Comparison of ENCODE assay signal across 8 cellular contexts in genomic region chr17:10119203-10120112, GRCh38.
DNase-seq lines count a peak whose midpoint lies in the region; ATAC-seq, FAIRE-seq and TF ChIP-seq lines count a peak whose summit lies in the region.

No MANE protein-coding gene starts in this region.

- H3K9me2 ChIP-seq in MM.1S (replicated peaks; ENCODE audit: insufficient read depth, low read length): no peaks in the 10 kb centered on the region

- H2BK12ac ChIP-seq in H1 (ENCODE audit: low read depth, low read length) (peak overlapping the region; percentile 91), trophoblast cell (ENCODE audit: low read length) (no peak overlapping the region)

- TF ChIP-seq EP300 in H1 (IDR thresholded peaks at IDR 0.05; ENCODE audit: borderline replicate concordance in 1 of 2, low read depth in 2 of 2, low read length in 2 of 2): no peak

- H3K4me2 ChIP-seq in MM.1S (ENCODE audit: low read depth, low read length) (peak overlapping the region; percentile 41; the same call in 1 of the 2 replicates), H1 (ENCODE audit: insufficient read depth in 1 of 2, low read depth in 2 of 2, low read length in 2 of 2) (no peak overlapping the region), trophoblast cell (ENCODE audit: low read length) (peak overlapping the region; percentile 13)

- ATAC-seq in GM21515 (IDR thresholded peaks at IDR 0.05; ENCODE audit: unreplicated experiment): no peak

- peak; percentile 61 for DNase-seq in GM12865 (ENCODE audit: low read depth)
- DNase-seq in MM.1S: peak; percentile 52
- DNase-seq in H1 (ENCODE audit: low read depth in 1 of 2, low spot score in 2 of 2): no peak
- peak; percentile 94 for DNase-seq in trophoblast cell
- no peak for DNase-seq in NCI-H2171 (lab: John Stamatoyannopoulos, UW)
- no peak for DNase-seq in NCI-H1417 treated with DMSO at 0.1 percent for 48 hours (lab: John Stamatoyannopoulos, UW)
- DNase-seq in AG08395 (ENCODE audit: low spot score): no peak

- FAIRE-seq in H1 (lab: Jason Lieb, UNC): no peak

- POLR2A ChIA-PET in H1 (lab: Charles Lee; ENCODE audit: partially characterized antibody): no interaction called here

- peak overlapping the region; percentile 90; the same call in 1 of the 2 replicates for H2BK20ac ChIP-seq in H1 (ENCODE audit: low read length)

- H3K18ac ChIP-seq in H1 (ENCODE audit: extremely low read depth, low read length) (0 out of 2 replicates have a peak overlapping the region, but pooled peaks have one; percentile 51), trophoblast cell (ENCODE audit: low read length) (no peak overlapping the region)

- peak overlapping the region; percentile 74; the same call in 1 of the 2 replicates for H3K27ac ChIP-seq in MM.1S (ENCODE audit: low read length)
- no peak overlapping the region for H3K27ac ChIP-seq in H1 (ENCODE audit: low read depth, low read length)
- H3K27ac ChIP-seq in trophoblast cell (ENCODE audit: low read depth, low read length): no peak overlapping the region

- H2AFZ ChIP-seq in MM.1S (ENCODE audit: low read length) (0 out of 2 replicates have a peak overlapping the region, but pooled peaks have one; percentile 23), H1 (ENCODE audit: low read length) (no peak overlapping the region), trophoblast cell (ENCODE audit: insufficient read depth, low read length, poor library complexity) (no peak overlapping the region)

- no peak overlapping the region for H2BK15ac ChIP-seq in H1 (ENCODE audit: low read length)

- no peak overlapping the region for H3K23ac ChIP-seq in H1 (ENCODE audit: insufficient read length)
- H3K23ac ChIP-seq in trophoblast cell (ENCODE audit: low read length): no peak overlapping the region

- no peaks in the 10 kb centered on the region for H3K79me1 ChIP-seq in H1 (ENCODE audit: low read depth, low read length)
- peaks cover 18% of the 10 kb centered on the region for H3K79me1 ChIP-seq in trophoblast cell (ENCODE audit: low read length)

- no peak overlapping the region for H3K14ac ChIP-seq in H1 (ENCODE audit: insufficient read length)
- no peak overlapping the region for H3K14ac ChIP-seq in trophoblast cell (ENCODE audit: low read length)

- H3K4me1 ChIP-seq in MM.1S (ENCODE audit: low read length): peaks cover 11% of the 10 kb centered on the region
- peaks cover 2 to 31% (median 16%) of the 10 kb centered on the region in 4 experiments for H3K4me1 ChIP-seq in H1 (replicated peaks in 1 of 4; ENCODE audit: control insufficient read depth in 3 of 4, insufficient read depth in 4 of 4, low read length in 3 of 4)
- H3K4me1 ChIP-seq in trophoblast cell (ENCODE audit: control insufficient read depth in 1 of 2, insufficient read depth in 2 of 2, low read length in 2 of 2): peaks cover 47 to 54% of the 10 kb centered on the region in 2 experiments

- H2BK120ac ChIP-seq in H1 (replicated peaks; ENCODE audit: low read depth, low read length): no peak overlapping the region
- H2BK120ac ChIP-seq in trophoblast cell (ENCODE audit: insufficient read depth, low read length, poor library complexity): no peak overlapping the region

- H2AK5ac ChIP-seq in H1 (ENCODE audit: low read depth, low read length): peak overlapping the region; percentile 40; the same call in 1 of the 2 replicates
- H2AK5ac ChIP-seq in trophoblast cell (ENCODE audit: low read length): no peak overlapping the region

- H4K91ac ChIP-seq in H1 (replicated peaks; ENCODE audit: insufficient read length, low read length): peak overlapping the region; percentile 93
- no peak overlapping the region for H4K91ac ChIP-seq in trophoblast cell (ENCODE audit: low read depth, low read length)

- peak in 1 of 2 experiments; percentile 10; a peak in 1 of 4 replicates for TF ChIP-seq RAD21 in H1 (IDR thresholded peaks at IDR 0.05 in 1 of 2, conservative IDR thresholded peaks at IDR 0.05 in 1 of 2; ENCODE audit: low read depth in 2 of 2, low read length in 2 of 2)

- no peaks in the 10 kb centered on the region for H3K27me3 ChIP-seq in MM.1S (replicated peaks; ENCODE audit: insufficient read depth, low read length)
- H3K27me3 ChIP-seq in H1 (replicated peaks in 1 of 4; ENCODE audit: control insufficient read depth in 3 of 4, extremely low read depth in 1 of 4, insufficient read depth in 3 of 4, low read length in 3 of 4): no peaks in the 10 kb centered on the region
- no peaks in the 10 kb centered on the region for H3K27me3 ChIP-seq in trophoblast cell (ENCODE audit: insufficient read depth, low read length)

- H3K79me2 ChIP-seq in MM.1S (ENCODE audit: low read length) (no peaks in the 10 kb centered on the region), H1 (ENCODE audit: control insufficient read depth in 1 of 2, insufficient read depth in 2 of 2, low read length in 2 of 2) (no peaks in the 10 kb centered on the region), trophoblast cell (ENCODE audit: control insufficient read depth, insufficient read depth, low read length, poor library complexity) (peaks cover 4% of the 10 kb centered on the region)

- no peak overlapping the region for H3K4me3 ChIP-seq in GM12865 (ENCODE audit: low read depth, low read length)
- no peak overlapping the region for H3K4me3 ChIP-seq in MM.1S (ENCODE audit: low read length)
- no peak overlapping the region for H3K4me3 ChIP-seq in H1 (ENCODE audit: extremely low read depth in 1 of 4, insufficient read depth in 2 of 4, low read depth in 3 of 4, low read length in 4 of 4)
- no peak overlapping the region for H3K4me3 ChIP-seq in trophoblast cell (ENCODE audit: low read depth, low read length)

- WGBS in H1 (ENCODE audit: extremely low coverage in 1 of 2, insufficient coverage in 1 of 2, insufficient read length in 1 of 2, insufficient replicate concordance in 2 of 2, low coverage in 1 of 2, low lambda C conversion rate in 2 of 2, missing lambda C conversion rate in 1 of 2), 2 experiments: 72% methylated on average over 8 of the region's 9 CpGs; no CpG with 5 or more reads in 1 of the 2 experiments
- no CpG with 5 or more reads among the region's 9 CpGs for WGBS in trophoblast cell (ENCODE audit: extremely low coverage, insufficient coverage, insufficient read length)

- TF ChIP-seq CTCF in GM12865 (IDR thresholded peaks at IDR 0.05; ENCODE audit: insufficient read depth, low read depth, low read length, missing control alignments): no peak
- TF ChIP-seq CTCF in MM.1S (IDR thresholded peaks at IDR 0.05; ENCODE audit: low read length): no peak
- no peak for TF ChIP-seq CTCF in H1 (IDR thresholded peaks at IDR 0.05; ENCODE audit: control extremely low read depth in 1 of 3, insufficient read depth in 1 of 3, low read depth in 1 of 3, low read length in 3 of 3)

- H3K56ac ChIP-seq in H1 (replicated peaks; ENCODE audit: insufficient read length, low read depth, low read length): no peak overlapping the region

- no peak overlapping the region for H4K5ac ChIP-seq in H1 (ENCODE audit: insufficient read length, low read depth, low read length)

- no peak overlapping the region for H2BK5ac ChIP-seq in H1 (ENCODE audit: low read depth, low read length)
- no peak overlapping the region for H2BK5ac ChIP-seq in trophoblast cell (ENCODE audit: low read depth, low read length, poor library complexity)

- H3K36me3 ChIP-seq in MM.1S (replicated peaks; ENCODE audit: insufficient read depth, low read length) (no peaks in the 10 kb centered on the region), H1 (ENCODE audit: control insufficient read depth in 2 of 4, insufficient read depth in 4 of 4, low read length in 3 of 4) (no peaks in the 10 kb centered on the region), trophoblast cell (ENCODE audit: control insufficient read depth in 1 of 2, insufficient read depth in 2 of 2, low read length in 2 of 2) (no peaks in the 10 kb centered on the region)

- H3K9ac ChIP-seq in MM.1S (ENCODE audit: low read length) (peak overlapping the region; percentile 21; the same call in 1 of the 2 replicates), H1 (replicated peaks in 1 of 4; ENCODE audit: extremely low read depth in 1 of 4, low read depth in 3 of 4, low read length in 3 of 4) (no peak overlapping the region), trophoblast cell (ENCODE audit: low read length) (no peak overlapping the region)

- H3K9me3 ChIP-seq in MM.1S (replicated peaks; ENCODE audit: insufficient read depth, low read length) (no peaks in the 10 kb centered on the region), H1 (ENCODE audit: insufficient read depth in 2 of 2, low read depth in 1 of 2, low read length in 1 of 2) (no peaks in the 10 kb centered on the region), trophoblast cell (ENCODE audit: insufficient read depth, low read depth, low read length) (no peaks in the 10 kb centered on the region)

- H4K12ac ChIP-seq in trophoblast cell (ENCODE audit: low read depth, low read length): no peak overlapping the region

- no peaks in the 10 kb centered on the region for H4K20me1 ChIP-seq in MM.1S (ENCODE audit: insufficient read depth, low read length)
- H4K20me1 ChIP-seq in H1 (replicated peaks in 1 of 2; ENCODE audit: control insufficient read depth in 1 of 2, insufficient read depth in 2 of 2, low read length in 2 of 2): no peaks in the 10 kb centered on the region

- no peak for TF ChIP-seq POLR2A in H1 (IDR thresholded peaks at IDR 0.05; ENCODE audit: control extremely low read depth in 1 of 2, low read depth in 2 of 2, low read length in 2 of 2)

- H3F3A ChIP-seq in MM.1S (ENCODE audit: insufficient read depth, low read length): 0 out of 2 replicates have a peak, but pooled peaks cover 2% of the 10 kb centered on the region

- no peaks in the 10 kb centered on the region for H3K23me2 ChIP-seq in H1 (ENCODE audit: low read depth, low read length)

- CTCF ChIA-PET in H1 (lab: Charles Lee; ENCODE audit: partially characterized antibody): interaction anchor here (0.9 to 1.2 kb wide), 5 partner anchors 28 to 107 kb away, joined by 3 to 4 read pairs (median 3); no protein-coding TSS in a partner anchor

- no peak overlapping the region for H3K4ac ChIP-seq in H1 (replicated peaks; ENCODE audit: insufficient read length, low read depth, low read length)
- no peak overlapping the region for H3K4ac ChIP-seq in trophoblast cell (ENCODE audit: low read depth, low read length)

- H4K8ac ChIP-seq in H1 (ENCODE audit: extremely low read depth, insufficient read depth, low read length) (no peak overlapping the region; the same call in 1 of the 2 replicates), trophoblast cell (ENCODE audit: low read depth, low read length) (no peak overlapping the region)

TF ChIP-seq in H1, 55 proteins besides CTCF, POLR2A, EP300 and RAD21:
- TF ChIP-seq SIX5 (IDR thresholded peaks at IDR 0.05; ENCODE audit: low read depth, low read length): no peak
- TF ChIP-seq SP1 (IDR thresholded peaks at IDR 0.05; ENCODE audit: low read depth, low read length): 0 out of 2 replicates have a peak, but pooled peaks have one; percentile 48
- 0 out of 2 replicates have a peak, but pooled peaks have one; percentile 13 for TF ChIP-seq MAX (IDR thresholded peaks at IDR 0.05)

Comparison
In these comparisons a context has a peak if more than half of its experiments do, and no peak if none do; other contexts are left out.
1. DNase-seq: peak in GM12865 (single experiment), MM.1S (single experiment) and trophoblast cell (2 of 2); none in H1 (0 of 2), NCI-H2171 (single experiment), NCI-H1417 treated with DMSO at 0.1 percent for 48 hours (single experiment) and AG08395 (single experiment).
2. H3K4me2 ChIP-seq: peak in MM.1S (single experiment) and trophoblast cell (single experiment); none in H1 (0 of 2).